16 cellular contexts compared by ENCODE assay signal in genomic region chr1:53602376-53602775, GRCh38.
DNase-seq lines count a peak whose midpoint lies in the region; ATAC-seq and TF ChIP-seq lines count a peak whose summit lies in the region.
"Had no signal": no experiment of that assay in that cellular context is flagged by ENCODE, and none has a peak within 500 bp of the region (broad histone marks: within the 10 kb centered on the region; RNA-seq: fewer than 3 reads in every experiment).

No MANE protein-coding gene starts in this region.

- H3K4me3 ChIP-seq in right atrium auricular region = no peak overlapping the region
- no peak overlapping the region for H3K4me3 ChIP-seq in endodermal cell (ENCODE audit: low read length)
- H3K4me3 ChIP-seq: A549, GM23338 had no signal

- no peak overlapping the region for H3K9ac ChIP-seq in endodermal cell (ENCODE audit: extremely low read depth, low read length, poor library complexity, severe bottlenecking)

- no peak for TF ChIP-seq CTCF in right atrium auricular region (IDR thresholded peaks at IDR 0.05)
- no peak for TF ChIP-seq CTCF in endodermal cell (conservative IDR thresholded peaks at IDR 0.05)

- no peak overlapping the region for H3K27ac Mint-ChIP-seq in endodermal cell
- no peak overlapping the region for H3K27ac Mint-ChIP-seq in activated CD4-positive, alpha-beta T cell treated with anti-CD3 and anti-CD28 coated beads, Interleukin-2, amount 10 ng/mL, durations not matched to agents 24 days and 14 days
- H3K27ac Mint-ChIP-seq: CD14-positive monocyte; CD8-positive, alpha-beta T cell; GM23338 had no signal

- 90% methylated on average over 3 of the region's 3 CpGs; no CpG with 5 or more reads in 1 of the 2 experiments for WGBS in endodermal cell (ENCODE audit: insufficient coverage in 1 of 2, insufficient read length in 1 of 2), 2 experiments

- H3K27me3 Mint-ChIP-seq in endodermal cell (ENCODE audit: insufficient read depth) = peaks cover 4% of the 10 kb centered on the region
- H3K27me3 Mint-ChIP-seq in activated CD4-positive, alpha-beta T cell treated with anti-CD3 and anti-CD28 coated beads, Interleukin-2, amount 10 ng/mL, durations not matched to agents 24 days and 14 days = no peaks in the 10 kb centered on the region

- DNase-seq in cardiac septum (ENCODE audit: low spot score) = peak; percentile 27
- DNase-seq in right atrium auricular region (ENCODE audit: low spot score) = no peak
- peak; percentile 25 for DNase-seq in endodermal cell
- DNase-seq in sciatic nerve (ENCODE audit: low spot score) = peak; percentile 21
- DNase-seq in activated CD4-positive, alpha-beta T cell treated with anti-CD3 and anti-CD28 coated beads, Interleukin-2, amount 10 ng/mL, durations not matched to agents 24 days and 14 days = no peak
- DNase-seq: CD8-positive, alpha-beta T cell; COR-L47; DMS153; DMS79 treated with DMSO at 0.1 percent for 48 hours; EL; H7 had no signal

- no peaks in the 10 kb centered on the region for H3K27me3 ChIP-seq in right atrium auricular region
- no peaks in the 10 kb centered on the region for H3K27me3 ChIP-seq in endodermal cell (ENCODE audit: control insufficient read depth, insufficient read depth, low read length, poor library complexity, severe bottlenecking)

- H3K9me3 Mint-ChIP-seq in endodermal cell = no peaks in the 10 kb centered on the region
- H3K9me3 Mint-ChIP-seq in activated CD4-positive, alpha-beta T cell treated with anti-CD3 and anti-CD28 coated beads, Interleukin-2, amount 10 ng/mL, durations not matched to agents 24 days and 14 days = no peaks in the 10 kb centered on the region
- H3K9me3 Mint-ChIP-seq: CD14-positive monocyte; CD8-positive, alpha-beta T cell; GM23338 had no signal

- H3K4me1 Mint-ChIP-seq in endodermal cell = peaks cover 5% of the 10 kb centered on the region
- peaks cover 5% of the 10 kb centered on the region for H3K4me1 Mint-ChIP-seq in activated CD4-positive, alpha-beta T cell treated with anti-CD3 and anti-CD28 coated beads, Interleukin-2, amount 10 ng/mL, durations not matched to agents 24 days and 14 days
- H3K4me1 Mint-ChIP-seq: CD14-positive monocyte had no signal

- H3K27ac ChIP-seq in right atrium auricular region = no peak overlapping the region
- no peak overlapping the region for H3K27ac ChIP-seq in endodermal cell (ENCODE audit: low read depth, low read length)
- H3K27ac ChIP-seq: A549 had no signal

- no peak overlapping the region for H3K4me3 Mint-ChIP-seq in endodermal cell
- no peak overlapping the region for H3K4me3 Mint-ChIP-seq in activated CD4-positive, alpha-beta T cell treated with anti-CD3 and anti-CD28 coated beads, Interleukin-2, amount 10 ng/mL, durations not matched to agents 24 days and 14 days
- H3K4me3 Mint-ChIP-seq: CD14-positive monocyte; CD8-positive, alpha-beta T cell; GM23338 had no signal

- no peak for ATAC-seq in sciatic nerve
- ATAC-seq in HG03571 (IDR thresholded peaks at IDR 0.05; ENCODE audit: unreplicated experiment) = no peak
- ATAC-seq: A549; CD8-positive, alpha-beta T cell; GM23338; HepG2 had no signal

- intact Hi-C loops in cardiac septum (cut with DNase I) = no loop called here
- intact Hi-C loops in sciatic nerve (cut with DNase I) = no loop called here
- intact Hi-C loops in activated CD4-positive, alpha-beta T cell treated with anti-CD3 and anti-CD28 coated beads, Interleukin-2, amount 10 ng/mL, durations not matched to agents 24 days and 14 days (cut with micrococcal nuclease) = no loop called here

- H3K4me1 ChIP-seq in right atrium auricular region = no peaks in the 10 kb centered on the region
- no peaks in the 10 kb centered on the region for H3K4me1 ChIP-seq in endodermal cell (ENCODE audit: control insufficient read depth, insufficient read depth, low read length)
- H3K4me1 ChIP-seq: A549 had no signal

- no peaks in the 10 kb centered on the region for H3K36me3 Mint-ChIP-seq in endodermal cell (ENCODE audit: low read depth)
- no peaks in the 10 kb centered on the region for H3K36me3 Mint-ChIP-seq in activated CD4-positive, alpha-beta T cell treated with anti-CD3 and anti-CD28 coated beads, Interleukin-2, amount 10 ng/mL, durations not matched to agents 24 days and 14 days (ENCODE audit: low read depth)
- H3K36me3 Mint-ChIP-seq: CD14-positive monocyte; CD8-positive, alpha-beta T cell had no signal

- H3K9me3 ChIP-seq in right atrium auricular region (no peaks in the 10 kb centered on the region), endodermal cell (ENCODE audit: control insufficient read depth, low read length) (no peaks in the 10 kb centered on the region)
- H3K9me3 ChIP-seq: A549 had no signal

- no peaks in the 10 kb centered on the region for H3K36me3 ChIP-seq in right atrium auricular region
- no peaks in the 10 kb centered on the region for H3K36me3 ChIP-seq in endodermal cell (ENCODE audit: control insufficient read depth, insufficient read depth, low read length)

Comparison
In these comparisons a context has a peak if more than half of its experiments do, and no peak if none do; other contexts are left out.
1. DNase-seq: peak in cardiac septum (single experiment), endodermal cell (single experiment) and sciatic nerve (single experiment); none in right atrium auricular region (single experiment) and activated CD4-positive, alpha-beta T cell treated with anti-CD3 and anti-CD28 coated beads, Interleukin-2, amount 10 ng/mL, durations not matched to agents 24 days and 14 days (single experiment).